2 cellular contexts compared by ENCODE assay signal in the genomic region with DNA sequence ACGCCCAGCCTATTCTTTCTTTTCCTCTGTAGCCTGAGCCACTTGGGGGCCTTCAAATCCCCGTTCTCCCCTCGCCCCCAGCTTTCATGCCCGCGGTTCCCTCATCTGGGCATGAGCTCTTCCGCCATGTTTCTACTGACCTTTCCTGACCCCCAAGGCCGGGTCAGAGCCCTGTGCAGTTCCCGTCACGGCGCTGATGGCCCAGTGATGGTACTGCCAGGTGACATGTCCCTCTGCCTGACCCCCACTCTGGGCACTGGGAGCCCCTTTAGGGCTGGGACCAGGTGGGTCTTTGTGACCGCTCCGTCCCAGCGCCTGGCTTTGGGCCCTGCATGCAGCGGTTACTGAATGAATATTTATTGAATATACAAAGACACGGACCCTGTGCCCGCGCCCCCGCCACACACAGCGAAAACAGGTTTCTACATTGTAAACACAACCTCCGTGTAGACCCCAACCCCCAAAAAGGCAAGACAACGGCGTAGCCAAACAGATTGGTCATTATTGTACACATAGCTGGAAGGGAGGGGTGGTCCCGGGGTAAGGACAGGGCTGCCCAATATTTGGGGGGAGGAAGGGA.
TF ChIP-seq lines count a peak whose summit lies in the region.

No MANE protein-coding gene starts in this region.

TF ChIP-seq in SK-N-SH, 30 proteins besides CTCF, POLR2A, EP300 and RAD21 (continued from another document):
- TF ChIP-seq NRF1 (IDR thresholded peaks at IDR 0.05; ENCODE audit: low read depth, low read length): no peak

TF ChIP-seq in SK-N-SH treated with all-trans-retinoic acid at 6 μM for 48 hours, 23 proteins besides CTCF, POLR2A, EP300 and RAD21 (continued from another document):
- TF ChIP-seq, protein P1, sequence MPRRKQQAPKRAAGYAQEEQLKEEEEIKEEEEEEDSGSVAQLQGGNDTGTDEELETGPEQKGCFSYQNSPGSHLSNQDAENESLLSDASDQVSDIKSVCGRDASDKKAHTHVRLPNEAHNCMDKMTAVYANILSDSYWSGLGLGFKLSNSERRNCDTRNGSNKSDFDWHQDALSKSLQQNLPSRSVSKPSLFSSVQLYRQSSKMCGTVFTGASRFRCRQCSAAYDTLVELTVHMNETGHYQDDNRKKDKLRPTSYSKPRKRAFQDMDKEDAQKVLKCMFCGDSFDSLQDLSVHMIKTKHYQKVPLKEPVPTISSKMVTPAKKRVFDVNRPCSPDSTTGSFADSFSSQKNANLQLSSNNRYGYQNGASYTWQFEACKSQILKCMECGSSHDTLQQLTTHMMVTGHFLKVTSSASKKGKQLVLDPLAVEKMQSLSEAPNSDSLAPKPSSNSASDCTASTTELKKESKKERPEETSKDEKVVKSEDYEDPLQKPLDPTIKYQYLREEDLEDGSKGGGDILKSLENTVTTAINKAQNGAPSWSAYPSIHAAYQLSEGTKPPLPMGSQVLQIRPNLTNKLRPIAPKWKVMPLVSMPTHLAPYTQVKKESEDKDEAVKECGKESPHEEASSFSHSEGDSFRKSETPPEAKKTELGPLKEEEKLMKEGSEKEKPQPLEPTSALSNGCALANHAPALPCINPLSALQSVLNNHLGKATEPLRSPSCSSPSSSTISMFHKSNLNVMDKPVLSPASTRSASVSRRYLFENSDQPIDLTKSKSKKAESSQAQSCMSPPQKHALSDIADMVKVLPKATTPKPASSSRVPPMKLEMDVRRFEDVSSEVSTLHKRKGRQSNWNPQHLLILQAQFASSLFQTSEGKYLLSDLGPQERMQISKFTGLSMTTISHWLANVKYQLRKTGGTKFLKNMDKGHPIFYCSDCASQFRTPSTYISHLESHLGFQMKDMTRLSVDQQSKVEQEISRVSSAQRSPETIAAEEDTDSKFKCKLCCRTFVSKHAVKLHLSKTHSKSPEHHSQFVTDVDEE (CRISPR knock-in tag; IDR thresholded peaks at IDR 0.05): no peak
- TF ChIP-seq CSDC2 (CRISPR knock-in tag; IDR thresholded peaks at IDR 0.05) (no peak), OSR1 (CRISPR knock-in tag; IDR thresholded peaks at IDR 0.05) (no peak), TOX (CRISPR knock-in tag; IDR thresholded peaks at IDR 0.05; ENCODE audit: borderline replicate concordance) (no peak), ARNTL (CRISPR knock-in tag; IDR thresholded peaks at IDR 0.05; ENCODE audit: borderline replicate concordance, low read depth) (no peak), PPARA (CRISPR knock-in tag; IDR thresholded peaks at IDR 0.05; ENCODE audit: borderline replicate concordance) (no peak), ZFP30 (CRISPR knock-in tag; IDR thresholded peaks at IDR 0.05) (no peak), GLIS3 (CRISPR knock-in tag; IDR thresholded peaks at IDR 0.05) (no peak), ZFP3 (CRISPR knock-in tag; IDR thresholded peaks at IDR 0.05) (no peak), ZNF565 (CRISPR knock-in tag; conservative IDR thresholded peaks at IDR 0.05; ENCODE audit: low read depth) (no peak), RARB (CRISPR knock-in tag; IDR thresholded peaks at IDR 0.05) (no peak), ISL1 (CRISPR knock-in tag; IDR thresholded peaks at IDR 0.05) (no peak), ZNF8 (CRISPR knock-in tag; IDR thresholded peaks at IDR 0.05) (no peak), TCF4 (CRISPR knock-in tag; IDR thresholded peaks at IDR 0.05; ENCODE audit: borderline replicate concordance) (no peak)
- TF ChIP-seq, protein P2, sequence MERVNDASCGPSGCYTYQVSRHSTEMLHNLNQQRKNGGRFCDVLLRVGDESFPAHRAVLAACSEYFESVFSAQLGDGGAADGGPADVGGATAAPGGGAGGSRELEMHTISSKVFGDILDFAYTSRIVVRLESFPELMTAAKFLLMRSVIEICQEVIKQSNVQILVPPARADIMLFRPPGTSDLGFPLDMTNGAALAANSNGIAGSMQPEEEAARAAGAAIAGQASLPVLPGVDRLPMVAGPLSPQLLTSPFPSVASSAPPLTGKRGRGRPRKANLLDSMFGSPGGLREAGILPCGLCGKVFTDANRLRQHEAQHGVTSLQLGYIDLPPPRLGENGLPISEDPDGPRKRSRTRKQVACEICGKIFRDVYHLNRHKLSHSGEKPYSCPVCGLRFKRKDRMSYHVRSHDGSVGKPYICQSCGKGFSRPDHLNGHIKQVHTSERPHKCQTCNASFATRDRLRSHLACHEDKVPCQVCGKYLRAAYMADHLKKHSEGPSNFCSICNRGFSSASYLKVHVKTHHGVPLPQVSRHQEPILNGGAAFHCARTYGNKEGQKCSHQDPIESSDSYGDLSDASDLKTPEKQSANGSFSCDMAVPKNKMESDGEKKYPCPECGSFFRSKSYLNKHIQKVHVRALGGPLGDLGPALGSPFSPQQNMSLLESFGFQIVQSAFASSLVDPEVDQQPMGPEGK (CRISPR knock-in tag; IDR thresholded peaks at IDR 0.05; ENCODE audit: borderline replicate concordance): no peak
- TF ChIP-seq, protein P3, sequence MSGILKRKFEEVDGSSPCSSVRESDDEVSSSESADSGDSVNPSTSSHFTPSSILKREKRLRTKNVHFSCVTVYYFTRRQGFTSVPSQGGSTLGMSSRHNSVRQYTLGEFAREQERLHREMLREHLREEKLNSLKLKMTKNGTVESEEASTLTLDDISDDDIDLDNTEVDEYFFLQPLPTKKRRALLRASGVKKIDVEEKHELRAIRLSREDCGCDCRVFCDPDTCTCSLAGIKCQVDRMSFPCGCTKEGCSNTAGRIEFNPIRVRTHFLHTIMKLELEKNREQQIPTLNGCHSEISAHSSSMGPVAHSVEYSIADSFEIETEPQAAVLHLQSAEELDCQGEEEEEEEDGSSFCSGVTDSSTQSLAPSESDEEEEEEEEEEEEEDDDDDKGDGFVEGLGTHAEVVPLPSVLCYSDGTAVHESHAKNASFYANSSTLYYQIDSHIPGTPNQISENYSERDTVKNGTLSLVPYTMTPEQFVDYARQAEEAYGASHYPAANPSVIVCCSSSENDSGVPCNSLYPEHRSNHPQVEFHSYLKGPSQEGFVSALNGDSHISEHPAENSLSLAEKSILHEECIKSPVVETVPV (CRISPR knock-in tag; IDR thresholded peaks at IDR 0.05): no peak
